Comparison of ENCODE assay signal across 16 cellular contexts in genomic region chr1:89659322-89660061, GRCh38. TPM values are rescaled to one million over a fixed set of nuclear protein-coding genes. Genes with fewer than 3 reads are reported as not detected.
A peak's percentile ranks its signal among the peaks of the same experiment; 100 is the strongest.
DNase-seq lines count a peak whose midpoint lies in the region; ATAC-seq and FAIRE-seq lines count a peak whose summit lies in the region.
"Had no signal": no experiment of that assay in that cellular context is flagged by ENCODE, and none has a peak within 500 bp of the region (broad histone marks: within the 10 kb centered on the region; RNA-seq: fewer than 3 reads in every experiment).

No MANE protein-coding gene starts in this region.

- peaks cover 20 to 95% (median 67%) of the 10 kb centered on the region in 11 experiments; a peak in 20 of 22 replicates for H3K36me3 ChIP-seq in BLaER1 treated with 17β-estradiol and CSF1 and Interleukin-3, amounts not matched to agents 10 nM and 100 nM
- no peaks in the 10 kb centered on the region for H3K36me3 ChIP-seq in small intestine (ENCODE audit: control insufficient read depth in 2 of 2, insufficient read depth in 2 of 2, low read length in 2 of 2)
- H3K36me3 ChIP-seq: sigmoid colon, suprapubic skin had no signal

- peak overlapping the region in 9 of 11 experiments; percentile 0 to 65 (median 23); a peak in 15 of 22 replicates for H3K4me2 ChIP-seq in BLaER1 treated with 17β-estradiol and CSF1 and Interleukin-3, amounts not matched to agents 10 nM and 100 nM

- 0 out of 20 replicates have a peak overlapping the region, but pooled peaks of 1 of the 10 experiments have one; percentile 2 for H3K4me3 ChIP-seq in BLaER1 treated with 17β-estradiol and CSF1 and Interleukin-3, amounts not matched to agents 10 nM and 100 nM
- H3K4me3 ChIP-seq in small intestine (ENCODE audit: low read depth in 1 of 2, low read length in 2 of 2): no peak overlapping the region
- H3K4me3 ChIP-seq: sigmoid colon, suprapubic skin had no signal

- peaks cover 37% of the 10 kb centered on the region for H3K36me3 Mint-ChIP-seq in activated naive CD8-positive, alpha-beta T cell

- H3K4me1 Mint-ChIP-seq in activated naive CD8-positive, alpha-beta T cell (ENCODE audit: low read depth): peaks cover 94% of the 10 kb centered on the region

- H3K9ac ChIP-seq in BLaER1 treated with 17β-estradiol and CSF1 and Interleukin-3, amounts not matched to agents 10 nM and 100 nM: peak overlapping the region in 2 of 11 experiments; percentile 1 to 23; a peak in 1 of 22 replicates

- peak; percentile 47 for FAIRE-seq in GM19239 (lab: Jason Lieb, UNC)
- no peak for FAIRE-seq in small intestine (lab: Jason Lieb, UNC)
- FAIRE-seq: HepG2, islet of Langerhans had no signal

- H3K27ac ChIP-seq in BLaER1 treated with 17β-estradiol and CSF1 and Interleukin-3, amounts not matched to agents 10 nM and 100 nM: peak overlapping the region in 5 of 11 experiments; percentile 7 to 37 (median 27); a peak in 4 of 22 replicates
- H3K27ac ChIP-seq in small intestine (ENCODE audit: low read depth in 1 of 2, low read length in 1 of 2): no peak overlapping the region
- H3K27ac ChIP-seq: sigmoid colon, suprapubic skin had no signal

- H3K4me1 ChIP-seq in BLaER1 treated with 17β-estradiol and CSF1 and Interleukin-3, amounts not matched to agents 10 nM and 100 nM: peaks cover 30 to 75% (median 69%) of the 10 kb centered on the region in 10 experiments
- peaks cover 0 to 4% of the 10 kb centered on the region in 2 donors for H3K4me1 ChIP-seq in small intestine (ENCODE audit: control insufficient read depth in 2 of 2, insufficient read depth in 1 of 2, low read depth in 1 of 2, low read length in 1 of 2)
- H3K4me1 ChIP-seq: sigmoid colon had no signal

- H3K27me3 Mint-ChIP-seq in activated naive CD8-positive, alpha-beta T cell: no peaks in the 10 kb centered on the region

- H3K4me3 Mint-ChIP-seq in activated naive CD8-positive, alpha-beta T cell: peak overlapping the region; percentile 75
- H3K4me3 Mint-ChIP-seq: nephron had no signal

- peak overlapping the region; percentile 95 for H3K27ac Mint-ChIP-seq in activated naive CD8-positive, alpha-beta T cell

- H3K9me3 ChIP-seq in BLaER1 treated with 17β-estradiol and CSF1 and Interleukin-3, amounts not matched to agents 10 nM and 100 nM (replicated peaks in 1 of 11): peaks cover 13 to 52% (median 51%) of the 10 kb centered on the region in 11 experiments
- H3K9me3 ChIP-seq in small intestine (ENCODE audit: control insufficient read depth, low read depth): no peaks in the 10 kb centered on the region
- H3K9me3 ChIP-seq: sigmoid colon had no signal

- no peak for ATAC-seq in GM18867 (IDR thresholded peaks at IDR 0.05; ENCODE audit: unreplicated experiment)
- ATAC-seq: HepG2 had no signal

- peaks cover 67 to 100% (median 97%) of the 10 kb centered on the region in 11 experiments; a peak in 21 of 22 replicates for H4K20me1 ChIP-seq in BLaER1 treated with 17β-estradiol and CSF1 and Interleukin-3, amounts not matched to agents 10 nM and 100 nM

- H3K9me3 Mint-ChIP-seq in activated naive CD8-positive, alpha-beta T cell (ENCODE audit: low read depth): no peaks in the 10 kb centered on the region

- no peaks in the 10 kb centered on the region for H3K27me3 ChIP-seq in BLaER1 treated with 17β-estradiol and CSF1 and Interleukin-3, amounts not matched to agents 10 nM and 100 nM
- no peaks in the 10 kb centered on the region for H3K27me3 ChIP-seq in small intestine (ENCODE audit: control insufficient read depth in 2 of 2, insufficient read depth in 2 of 2, low read length in 2 of 2)
- H3K27me3 ChIP-seq: sigmoid colon, suprapubic skin had no signal

- 72 to 89% (median 75%) methylated on average over 4 of the region's 4 CpGs for WGBS in small intestine, 3 donors

- DNase-seq in GM19239 (ENCODE audit: insufficient read length, low spot score): no peak
- DNase-seq in iris pigment epithelial cell (ENCODE audit: low read depth): peak; percentile 26
- DNase-seq in NCI-H2227 treated with DMSO at 0.1 percent for 48 hours (lab: John Stamatoyannopoulos, UW): no peak
- DNase-seq in small intestine: no peak
- DNase-seq in AG20443 (ENCODE audit: low spot score): no peak
- DNase-seq: GF-D8, NCI-H146, NCI-H526 treated with DMSO at 0.1 percent for 48 hours, sigmoid colon had no signal

RNA-seq across cellular contexts. Expression of gene LRRC8C, which starts 26.6 kb away (rescaled TPM):
- polyA plus RNA-seq in small intestine: 1 to 10 TPM in 1 of 3 donors, under 1 TPM in 2; 0.22 to 3.2 (median 0.81) TPM
